ENCODE assay signal across 1 cellular context in the genomic region with DNA sequence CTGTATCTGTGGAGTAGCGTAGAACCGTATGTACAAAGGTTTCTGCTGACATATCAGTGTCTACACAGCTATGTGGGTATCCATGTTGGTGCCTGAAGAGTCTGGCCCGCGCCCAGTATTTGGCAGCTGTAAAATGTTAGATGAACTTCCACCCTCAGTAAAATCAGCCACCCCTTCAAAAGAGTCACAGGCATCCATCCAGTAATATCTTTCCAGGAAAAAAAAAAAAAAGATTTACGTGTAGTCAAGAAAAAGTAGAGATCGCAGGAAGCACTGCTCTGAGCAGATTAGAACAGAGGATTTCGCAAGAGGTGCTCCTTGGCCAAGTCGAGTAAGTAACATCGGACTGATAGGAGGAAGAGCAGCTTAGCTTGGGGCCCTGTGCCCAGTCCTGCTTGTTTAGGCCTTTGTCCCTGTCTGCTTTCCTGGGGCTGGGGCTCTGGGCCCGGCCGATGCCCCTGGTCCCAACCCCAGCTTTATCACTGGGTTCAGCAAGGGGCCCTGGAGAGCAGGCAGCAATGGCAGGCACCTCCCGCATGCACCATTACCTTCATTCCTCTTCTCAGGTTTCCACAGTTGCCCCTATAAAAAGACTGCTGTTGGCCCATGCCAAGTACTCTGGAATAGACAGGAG.
TF ChIP-seq lines count a peak whose summit lies in the region.

No MANE protein-coding gene starts in this region.

TF ChIP-seq in GM23338, 12 proteins besides CTCF, POLR2A, EP300 and RAD21 (continued from another document):
- TF ChIP-seq, protein P1, sequence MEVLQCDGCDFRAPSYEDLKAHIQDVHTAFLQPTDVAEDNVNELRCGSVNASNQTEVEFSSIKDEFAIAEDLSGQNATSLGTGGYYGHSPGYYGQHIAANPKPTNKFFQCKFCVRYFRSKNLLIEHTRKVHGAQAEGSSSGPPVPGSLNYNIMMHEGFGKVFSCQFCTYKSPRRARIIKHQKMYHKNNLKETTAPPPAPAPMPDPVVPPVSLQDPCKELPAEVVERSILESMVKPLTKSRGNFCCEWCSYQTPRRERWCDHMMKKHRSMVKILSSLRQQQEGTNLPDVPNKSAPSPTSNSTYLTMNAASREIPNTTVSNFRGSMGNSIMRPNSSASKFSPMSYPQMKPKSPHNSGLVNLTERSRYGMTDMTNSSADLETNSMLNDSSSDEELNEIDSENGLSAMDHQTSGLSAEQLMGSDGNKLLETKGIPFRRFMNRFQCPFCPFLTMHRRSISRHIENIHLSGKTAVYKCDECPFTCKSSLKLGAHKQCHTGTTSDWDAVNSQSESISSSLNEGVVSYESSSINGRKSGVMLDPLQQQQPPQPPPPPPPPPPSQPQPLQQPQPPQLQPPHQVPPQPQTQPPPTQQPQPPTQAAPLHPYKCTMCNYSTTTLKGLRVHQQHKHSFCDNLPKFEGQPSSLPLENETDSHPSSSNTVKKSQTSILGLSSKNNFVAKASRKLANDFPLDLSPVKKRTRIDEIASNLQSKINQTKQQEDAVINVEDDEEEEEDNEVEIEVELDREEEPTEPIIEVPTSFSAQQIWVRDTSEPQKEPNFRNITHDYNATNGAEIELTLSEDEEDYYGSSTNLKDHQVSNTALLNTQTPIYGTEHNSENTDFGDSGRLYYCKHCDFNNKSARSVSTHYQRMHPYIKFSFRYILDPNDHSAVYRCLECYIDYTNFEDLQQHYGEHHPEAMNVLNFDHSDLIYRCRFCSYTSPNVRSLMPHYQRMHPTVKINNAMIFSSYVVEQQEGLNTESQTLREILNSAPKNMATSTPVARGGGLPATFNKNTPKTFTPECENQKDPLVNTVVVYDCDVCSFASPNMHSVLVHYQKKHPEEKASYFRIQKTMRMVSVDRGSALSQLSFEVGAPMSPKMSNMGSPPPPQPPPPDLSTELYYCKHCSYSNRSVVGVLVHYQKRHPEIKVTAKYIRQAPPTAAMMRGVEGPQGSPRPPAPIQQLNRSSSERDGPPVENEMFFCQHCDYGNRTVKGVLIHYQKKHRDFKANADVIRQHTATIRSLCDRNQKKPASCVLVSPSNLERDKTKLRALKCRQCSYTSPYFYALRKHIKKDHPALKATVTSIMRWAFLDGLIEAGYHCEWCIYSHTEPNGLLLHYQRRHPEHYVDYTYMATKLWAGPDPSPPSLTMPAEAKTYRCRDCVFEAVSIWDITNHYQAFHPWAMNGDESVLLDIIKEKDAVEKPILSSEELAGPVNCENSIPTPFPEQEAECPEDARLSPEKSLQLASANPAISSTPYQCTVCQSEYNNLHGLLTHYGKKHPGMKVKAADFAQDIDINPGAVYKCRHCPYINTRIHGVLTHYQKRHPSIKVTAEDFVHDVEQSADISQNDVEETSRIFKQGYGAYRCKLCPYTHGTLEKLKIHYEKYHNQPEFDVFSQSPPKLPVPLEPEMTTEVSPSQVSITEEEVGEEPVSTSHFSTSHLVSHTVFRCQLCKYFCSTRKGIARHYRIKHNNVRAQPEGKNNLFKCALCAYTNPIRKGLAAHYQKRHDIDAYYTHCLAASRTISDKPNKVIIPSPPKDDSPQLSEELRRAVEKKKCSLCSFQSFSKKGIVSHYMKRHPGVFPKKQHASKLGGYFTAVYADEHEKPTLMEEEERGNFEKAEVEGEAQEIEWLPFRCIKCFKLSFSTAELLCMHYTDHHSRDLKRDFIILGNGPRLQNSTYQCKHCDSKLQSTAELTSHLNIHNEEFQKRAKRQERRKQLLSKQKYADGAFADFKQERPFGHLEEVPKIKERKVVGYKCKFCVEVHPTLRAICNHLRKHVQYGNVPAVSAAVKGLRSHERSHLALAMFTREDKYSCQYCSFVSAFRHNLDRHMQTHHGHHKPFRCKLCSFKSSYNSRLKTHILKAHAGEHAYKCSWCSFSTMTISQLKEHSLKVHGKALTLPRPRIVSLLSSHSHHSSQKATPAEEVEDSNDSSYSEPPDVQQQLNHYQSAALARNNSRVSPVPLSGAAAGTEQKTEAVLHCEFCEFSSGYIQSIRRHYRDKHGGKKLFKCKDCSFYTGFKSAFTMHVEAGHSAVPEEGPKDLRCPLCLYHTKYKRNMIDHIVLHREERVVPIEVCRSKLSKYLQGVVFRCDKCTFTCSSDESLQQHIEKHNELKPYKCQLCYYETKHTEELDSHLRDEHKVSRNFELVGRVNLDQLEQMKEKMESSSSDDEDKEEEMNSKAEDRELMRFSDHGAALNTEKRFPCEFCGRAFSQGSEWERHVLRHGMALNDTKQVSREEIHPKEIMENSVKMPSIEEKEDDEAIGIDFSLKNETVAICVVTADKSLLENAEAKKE (CRISPR knock-in tag; IDR thresholded peaks at IDR 0.05): no peak
- TF ChIP-seq POLR2AphosphoS5 (IDR thresholded peaks at IDR 0.05; ENCODE audit: low read depth) (no peak), ZNF331 (CRISPR knock-in tag; IDR thresholded peaks at IDR 0.05; ENCODE audit: low read depth) (no peak), EZH2 (IDR thresholded peaks at IDR 0.05; ENCODE audit: low read depth, unreplicated experiment) (no peak), JUNB (IDR thresholded peaks at IDR 0.05; ENCODE audit: unreplicated experiment) (no peak), ZNF114 (CRISPR knock-in tag; IDR thresholded peaks at IDR 0.05) (no peak), EZH2phosphoT487 (IDR thresholded peaks at IDR 0.05; ENCODE audit: unreplicated experiment) (no peak), STAT1 (IDR thresholded peaks at IDR 0.05; ENCODE audit: unreplicated experiment) (no peak), NANOG (IDR thresholded peaks at IDR 0.05; ENCODE audit: borderline replicate concordance) (no peak)
- TF ChIP-seq, protein P2, sequence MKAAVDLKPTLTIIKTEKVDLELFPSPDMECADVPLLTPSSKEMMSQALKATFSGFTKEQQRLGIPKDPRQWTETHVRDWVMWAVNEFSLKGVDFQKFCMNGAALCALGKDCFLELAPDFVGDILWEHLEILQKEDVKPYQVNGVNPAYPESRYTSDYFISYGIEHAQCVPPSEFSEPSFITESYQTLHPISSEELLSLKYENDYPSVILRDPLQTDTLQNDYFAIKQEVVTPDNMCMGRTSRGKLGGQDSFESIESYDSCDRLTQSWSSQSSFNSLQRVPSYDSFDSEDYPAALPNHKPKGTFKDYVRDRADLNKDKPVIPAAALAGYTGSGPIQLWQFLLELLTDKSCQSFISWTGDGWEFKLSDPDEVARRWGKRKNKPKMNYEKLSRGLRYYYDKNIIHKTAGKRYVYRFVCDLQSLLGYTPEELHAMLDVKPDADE (IDR thresholded peaks at IDR 0.05): no peak
TF ChIP-seq in GM23338: peak in this region for 0.
